ENCODE assay signal across 17 cellular contexts in the genomic region with DNA sequence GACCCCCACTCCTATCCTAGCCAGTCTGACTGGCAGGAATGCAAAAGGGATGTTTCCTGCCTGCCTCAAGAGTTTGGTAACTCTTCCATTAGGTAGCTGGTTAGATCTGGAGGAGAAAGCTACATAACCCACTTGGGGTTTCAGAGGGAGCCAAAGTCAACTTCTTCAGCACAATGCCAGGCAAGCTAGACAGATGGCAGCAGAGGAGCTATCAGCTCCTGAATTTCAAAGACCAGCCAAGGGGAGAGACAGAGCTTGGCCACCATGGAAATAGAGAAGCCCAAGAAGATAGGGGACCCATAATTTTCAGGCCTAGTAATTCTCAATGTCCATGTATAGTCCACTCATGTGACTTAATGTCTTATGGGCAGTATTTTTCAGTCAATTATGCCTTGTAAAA. TPM values are rescaled to one million over a fixed set of nuclear protein-coding genes. Genes with fewer than 3 reads are reported as not detected.
DNase-seq lines count a peak whose midpoint lies in the region; ATAC-seq, FAIRE-seq and TF ChIP-seq lines count a peak whose summit lies in the region.
"Had no signal": no experiment of that assay in that cellular context is flagged by ENCODE, and none has a peak within 500 bp of the region (broad histone marks: within the 10 kb centered on the region; RNA-seq: fewer than 3 reads in every experiment).

No MANE protein-coding gene starts in this region.

- H3K4me3 Mint-ChIP-seq in effector memory CD8-positive, alpha-beta T cell, result no peak overlapping the region
- H3K4me3 Mint-ChIP-seq: activated CD4-positive, alpha-beta T cell treated with anti-CD3 and anti-CD28 coated beads, Interleukin-2, amount 10 ng/mL, durations not matched to agents 24 days and 14 days; activated naive CD8-positive, alpha-beta T cell treated with anti-CD3 and anti-CD28 coated beads for 36 hours had no signal

- H3K27me3 ChIP-seq in WERI-Rb-1 (ENCODE audit: insufficient read depth, low read depth, severe bottlenecking) (no peaks in the 10 kb centered on the region), keratinocyte (ENCODE audit: control insufficient read depth, extremely low read depth, insufficient read depth, low read length) (no peaks in the 10 kb centered on the region)

- no peaks in the 10 kb centered on the region for H3K9me3 Mint-ChIP-seq in effector memory CD8-positive, alpha-beta T cell
- H3K9me3 Mint-ChIP-seq: activated CD4-positive, alpha-beta T cell treated with anti-CD3 and anti-CD28 coated beads, Interleukin-2, amount 10 ng/mL, durations not matched to agents 24 days and 14 days; activated naive CD8-positive, alpha-beta T cell treated with anti-CD3 and anti-CD28 coated beads for 36 hours had no signal

- no peak overlapping the region for H2AFZ ChIP-seq in keratinocyte (ENCODE audit: control insufficient read depth, low read length)

- H3K9me3 ChIP-seq in WERI-Rb-1 (ENCODE audit: severe bottlenecking), result peaks cover 4% of the 10 kb centered on the region
- no peaks in the 10 kb centered on the region for H3K9me3 ChIP-seq in keratinocyte (ENCODE audit: control insufficient read depth, low read depth, low read length)

- H3K4me1 Mint-ChIP-seq in effector memory CD8-positive, alpha-beta T cell (ENCODE audit: low read depth in 2 of 2), result no peaks in the 10 kb centered on the region
- H3K4me1 Mint-ChIP-seq: activated CD4-positive, alpha-beta T cell treated with anti-CD3 and anti-CD28 coated beads, Interleukin-2, amount 10 ng/mL, durations not matched to agents 24 days and 14 days; activated naive CD8-positive, alpha-beta T cell treated with anti-CD3 and anti-CD28 coated beads for 36 hours had no signal

- ATAC-seq in effector memory CD8-positive, alpha-beta T cell (replicated peaks), result no peak

- dilution Hi-C loops in keratinocyte (cut with MboI; ENCODE audit: extremely low pct_ligation_motif_present, low sequenced_read_pairs), result no loop called here

- H3K9ac ChIP-seq in keratinocyte (ENCODE audit: control insufficient read depth, extremely low read depth, insufficient read depth, low read length), result no peak overlapping the region
- H3K9ac ChIP-seq: KMS-11 had no signal

- no peak overlapping the region for H3K27ac Mint-ChIP-seq in effector memory CD8-positive, alpha-beta T cell
- H3K27ac Mint-ChIP-seq: activated CD4-positive, alpha-beta T cell treated with anti-CD3 and anti-CD28 coated beads, Interleukin-2, amount 10 ng/mL, durations not matched to agents 24 days and 14 days; activated naive CD8-positive, alpha-beta T cell treated with anti-CD3 and anti-CD28 coated beads for 36 hours had no signal

- DNase-seq in EH (ENCODE audit: low read depth) (peak; percentile 9), HuH-7 (ENCODE audit: low spot score) (peak; percentile 40), WERI-Rb-1 (no peak), keratinocyte (ENCODE audit: low read depth, low spot score) (no peak), AG08396 (ENCODE audit: low spot score) (no peak)
- no peak for DNase-seq in effector memory CD8-positive, alpha-beta T cell
- no peak for DNase-seq in activated CD4-positive, CD25-positive, alpha-beta regulatory T cell treated with anti-CD3 and anti-CD28 coated beads, Interleukin-2, amount 50 U/mL, for 72 hours
- DNase-seq: activated CD4-positive, alpha-beta T cell treated with anti-CD3 and anti-CD28 coated beads, Interleukin-2, amount 10 ng/mL, durations not matched to agents 24 days and 14 days; activated naive CD8-positive, alpha-beta T cell treated with anti-CD3 and anti-CD28 coated beads for 36 hours; central memory CD4-positive, alpha-beta T cell; DND-41; NCI-H510A treated with DMSO at 0.1 percent for 48 hours; posterior cingulate gyrus; stimulated activated naive CD4-positive, alpha-beta T cell had no signal

- H3K4me1 ChIP-seq in keratinocyte (ENCODE audit: control insufficient read depth, extremely low read depth, insufficient read depth, low read length), result no peaks in the 10 kb centered on the region

- H3K36me3 ChIP-seq in WERI-Rb-1 (no peaks in the 10 kb centered on the region), keratinocyte (ENCODE audit: control insufficient read depth in 2 of 2, extremely low read depth in 1 of 2, insufficient read depth in 2 of 2, low read length in 2 of 2) (no peaks in the 10 kb centered on the region)

- no peak overlapping the region for H3K4me2 ChIP-seq in keratinocyte (ENCODE audit: control insufficient read depth, extremely low read depth, insufficient read depth, low read depth, low read length)
- H3K4me2 ChIP-seq: KMS-11 had no signal

- TF ChIP-seq CTCF in WERI-Rb-1 (IDR thresholded peaks at IDR 0.05; ENCODE audit: low read depth, low read length) (peak; percentile 30; the same call in 1 of the 2 replicates), keratinocyte (optimal IDR thresholded peaks at IDR 0.05 in 1 of 3, IDR thresholded peaks at IDR 0.05 in 1 of 3, conservative IDR thresholded peaks at IDR 0.05 in 1 of 3; ENCODE audit: extremely low read depth in 1 of 3, insufficient read depth in 2 of 3, low read length in 3 of 3) (peak; percentile 21 to 52 (median 35))

- H3K27me3 Mint-ChIP-seq in effector memory CD8-positive, alpha-beta T cell, result peaks cover under 1 to 7% of the 10 kb centered on the region in 2 donors
- H3K27me3 Mint-ChIP-seq: activated naive CD8-positive, alpha-beta T cell treated with anti-CD3 and anti-CD28 coated beads for 36 hours had no signal

- H3K36me3 Mint-ChIP-seq in effector memory CD8-positive, alpha-beta T cell (ENCODE audit: insufficient read depth), result no peaks in the 10 kb centered on the region
- H3K36me3 Mint-ChIP-seq: activated naive CD8-positive, alpha-beta T cell treated with anti-CD3 and anti-CD28 coated beads for 36 hours had no signal

- no peak overlapping the region for H3K27ac ChIP-seq in WERI-Rb-1
- no peak overlapping the region for H3K27ac ChIP-seq in keratinocyte (ENCODE audit: control insufficient read depth, insufficient read depth, low read length)
- H3K27ac ChIP-seq: C4-2B, KMS-11 had no signal

- H4K20me1 ChIP-seq in keratinocyte (ENCODE audit: control insufficient read depth, extremely low read depth, insufficient read depth, low read length), result no peaks in the 10 kb centered on the region

- no peak overlapping the region for H3K4me3 ChIP-seq in WERI-Rb-1 (ENCODE audit: low read depth, low read length)
- H3K4me3 ChIP-seq in keratinocyte (ENCODE audit: control insufficient read depth in 2 of 3, extremely low read depth in 1 of 3, insufficient read depth in 2 of 3, low read depth in 1 of 3, low read length in 3 of 3), result no peak overlapping the region

- H3K79me2 ChIP-seq in keratinocyte (ENCODE audit: control insufficient read depth, insufficient read depth, low read length), result no peaks in the 10 kb centered on the region

- H3K9me1 ChIP-seq in keratinocyte (ENCODE audit: control insufficient read depth, extremely low read depth, insufficient read depth, low read length), result no peaks in the 10 kb centered on the region

- no peak for FAIRE-seq in keratinocyte (lab: Jason Lieb, UNC)
- FAIRE-seq: endometrium had no signal

RNA-seq across cellular contexts. Expression of a gene that starts 56.4 kb away (rescaled TPM):
- 42.7 to 74.3 TPM (median 54.2 TPM) in 3 replicates for polyA plus RNA-seq in keratinocyte
- 17.0 TPM for polyA plus RNA-seq in keratinocyte (2011; ENCODE audit: low read depth)
- 36.6 and 66.1 TPM in 2 replicates for polyA plus RNA-seq in keratinocyte (2011; cell fraction: cytosol; rRNA removed)
- polyA plus RNA-seq in keratinocyte (2011; cell fraction: nucleus; rRNA removed), result 52.7 and 66.1 TPM in 2 replicates
- polyA plus RNA-seq in keratinocyte (2012; ENCODE audit: low replicate concordance), result 51.0 and 61.6 TPM in 2 replicates
- polyA minus RNA-seq in keratinocyte, result 14.6 to 35.3 TPM (median 18.2 TPM) in 3 replicates
- 55.2 TPM for polyA minus RNA-seq in keratinocyte (2011; cell fraction: cytosol; rRNA and poly(A)+ RNA removed)
- polyA minus RNA-seq in keratinocyte (2011; cell fraction: nucleus; rRNA and poly(A)+ RNA removed), result 20.4 and 26.9 TPM in 2 replicates

Comparison
In these comparisons a context has a peak if more than half of its experiments do, and no peak if none do; other contexts are left out.
1. DNase-seq: peak in EH (single experiment) and HuH-7 (single experiment); none in WERI-Rb-1 (single experiment), keratinocyte (single experiment), effector memory CD8-positive, alpha-beta T cell (0 of 3), AG08396 (single experiment) and activated CD4-positive, CD25-positive, alpha-beta regulatory T cell treated with anti-CD3 and anti-CD28 coated beads, Interleukin-2, amount 50 U/mL, for 72 hours (single experiment).